Comparison of ENCODE assay signal across 19 cellular contexts in genomic region chr9:134785325-134786108, GRCh38.
DNase-seq lines count a peak whose midpoint lies in the region; ATAC-seq, FAIRE-seq and TF ChIP-seq lines count a peak whose summit lies in the region.
"Had no signal": no experiment of that assay in that cellular context is flagged by ENCODE, and none has a peak within 500 bp of the region (broad histone marks: within the 10 kb centered on the region; RNA-seq: fewer than 3 reads in every experiment).

No MANE protein-coding gene starts in this region.

- FAIRE-seq in astrocyte (lab: Jason Lieb, UNC) = no peak
- FAIRE-seq: bronchial epithelial cell, GM12878 had no signal

- peak; percentile 54 to 74 (median 64) for ATAC-seq in heart left ventricle
- no peak for ATAC-seq in HG03378 (IDR thresholded peaks at IDR 0.05; ENCODE audit: unreplicated experiment)
- no peak for ATAC-seq in HG03175 (IDR thresholded peaks at IDR 0.05; ENCODE audit: unreplicated experiment)
- ATAC-seq: GM12878 had no signal

- H3K27me3 Mint-ChIP-seq in astrocyte (ENCODE audit: low read depth, unreplicated experiment) = no peaks in the 10 kb centered on the region
- H3K27me3 Mint-ChIP-seq: CD4-positive, CD25-positive, alpha-beta regulatory T cell had no signal

- DNase-seq in GM03348 (ENCODE audit: low spot score) (peak; percentile 46), astrocyte (ENCODE audit: low read depth) (peak; percentile 27), heart left ventricle (peak in 4 of 5 donors; percentile 41 to 65 (median 56)), posterior vena cava (ENCODE audit: low spot score) (peak; percentile 88), cortex of kidney (lab: John Stamatoyannopoulos, UW) (no peak), NCI-H1417 treated with DMSO at 0.1 percent for 48 hours (lab: John Stamatoyannopoulos, UW) (no peak)
- DNase-seq: activated CD4-positive, alpha-beta T cell treated with anti-CD3 and anti-CD28 coated beads for 4 hours; CD4-positive, CD25-positive, alpha-beta regulatory T cell; effector CD4-positive, alpha-beta T cell; GF-D8; hippocampal formation; NCI-H1048; NCI-H2029 treated with DMSO at 0.1 percent for 48 hours; NCI-H446 had no signal

- H3K9me3 Mint-ChIP-seq in astrocyte (ENCODE audit: unreplicated experiment) = no peaks in the 10 kb centered on the region
- H3K9me3 Mint-ChIP-seq: activated T-helper 2 cell treated with anti-CD3 and anti-CD28 coated beads, Interferon-gamma antibody, Interleukin-2, Interleukin-4, amounts not matched to agents 10 μg/mL and 5 μg/mL and 100 μg/mL, durations not matched to agents 14 hours and 24 hours and 36 hours; CD4-positive, CD25-positive, alpha-beta regulatory T cell had no signal

- no peak overlapping the region for H3K4me2 ChIP-seq in astrocyte (ENCODE audit: low read length)

- H3K9ac ChIP-seq in astrocyte (ENCODE audit: low read length) = no peak overlapping the region

- H3K27ac ChIP-seq in astrocyte (ENCODE audit: low read depth, low read length) (no peak overlapping the region), heart left ventricle (peak overlapping the region in 5 of 12 donors; percentile 9 to 31 (median 17))

- no peak for TF ChIP-seq POLR2A in heart left ventricle (IDR thresholded peaks at IDR 0.05)

- TF ChIP-seq CTCF in astrocyte (IDR thresholded peaks at IDR 0.05; ENCODE audit: insufficient read depth, low read depth, low read length) (no peak), heart left ventricle (IDR thresholded peaks at IDR 0.05) (no peak)

- no peaks in the 10 kb centered on the region for H3K9me3 ChIP-seq in astrocyte (ENCODE audit: insufficient read depth, low read depth, low read length)
- no peaks in the 10 kb centered on the region for H3K9me3 ChIP-seq in heart left ventricle

- H3K4me3 Mint-ChIP-seq in astrocyte (ENCODE audit: unreplicated experiment) = no peak overlapping the region
- H3K4me3 Mint-ChIP-seq: CD4-positive, CD25-positive, alpha-beta regulatory T cell had no signal

- H4K20me1 ChIP-seq in astrocyte (ENCODE audit: insufficient read depth, low read length) = peaks cover 95% of the 10 kb centered on the region

- peaks cover 3% of the 10 kb centered on the region for H3K4me1 ChIP-seq in astrocyte (ENCODE audit: insufficient read depth, low read length)
- peaks cover 0 to 41% (median 24%) of the 10 kb centered on the region in 12 donors for H3K4me1 ChIP-seq in heart left ventricle

- H3K27me3 ChIP-seq in astrocyte (ENCODE audit: insufficient read depth, low read length) = no peaks in the 10 kb centered on the region
- no peaks in the 10 kb centered on the region for H3K27me3 ChIP-seq in heart left ventricle

- intact Hi-C loops in heart left ventricle (cut with DNase I) (loop anchor here in 6 of 10 donors (1.0 to 10.0 kb wide), 5 partner anchors 109 to 629 kb away; no protein-coding TSS in a partner anchor), posterior vena cava (cut with DNase I) (loop anchor here in 1 of 2 donors (10.0 kb wide), 1 partner anchor 299 kb away; the partner anchor contains the start of gene OLFM1)

- H3K27ac Mint-ChIP-seq in astrocyte (ENCODE audit: unreplicated experiment) = peak overlapping the region; percentile 77
- H3K27ac Mint-ChIP-seq: activated T-helper 2 cell treated with anti-CD3 and anti-CD28 coated beads, Interferon-gamma antibody, Interleukin-2, Interleukin-4, amounts not matched to agents 10 μg/mL and 5 μg/mL and 100 μg/mL, durations not matched to agents 14 hours and 24 hours and 36 hours; CD4-positive, CD25-positive, alpha-beta regulatory T cell had no signal

- H3K4me3 ChIP-seq in astrocyte (ENCODE audit: insufficient read depth, low read depth, low read length) (no peak overlapping the region), heart left ventricle (no peak overlapping the region)
- H3K4me3 ChIP-seq: GM12878 had no signal

- H3K36me3 Mint-ChIP-seq in astrocyte (ENCODE audit: low read depth, unreplicated experiment) = peaks cover 23% of the 10 kb centered on the region
- H3K36me3 Mint-ChIP-seq: CD4-positive, CD25-positive, alpha-beta regulatory T cell had no signal

- WGBS in heart left ventricle, 4 donors = 53 to 64% (median 60%) methylated on average over 16 to 23 of the region's 23 CpGs

- peaks cover 34% of the 10 kb centered on the region for H3K36me3 ChIP-seq in astrocyte (ENCODE audit: insufficient read depth, low read length)
- H3K36me3 ChIP-seq in heart left ventricle = peaks cover 0 to 32% (median 4%) of the 10 kb centered on the region in 9 donors

- no peak overlapping the region for H2AFZ ChIP-seq in astrocyte (ENCODE audit: low read depth, low read length)

- peaks cover 3% of the 10 kb centered on the region for H3K79me2 ChIP-seq in astrocyte (ENCODE audit: insufficient read depth, low read length)

- H3K4me1 Mint-ChIP-seq in astrocyte (ENCODE audit: low read depth, unreplicated experiment) = peaks cover 9% of the 10 kb centered on the region
- H3K4me1 Mint-ChIP-seq: CD4-positive, CD25-positive, alpha-beta regulatory T cell had no signal

Comparison
In these comparisons a context has a peak if more than half of its experiments do, and no peak if none do; other contexts are left out.
1. DNase-seq: peak in GM03348 (single experiment), astrocyte (single experiment), heart left ventricle (4 of 5) and posterior vena cava (single experiment); none in cortex of kidney (single experiment) and NCI-H1417 treated with DMSO at 0.1 percent for 48 hours (single experiment).
2. ATAC-seq: peak in heart left ventricle (4 of 4); none in HG03378 (single experiment) and HG03175 (single experiment).